In genomic region chrX:2176733-2177132, GRCh38 we compare ENCODE assay signal across 18 cellular contexts.
"Had no signal": no experiment of that assay in that cellular context is flagged by ENCODE, and none has a peak within 500 bp of the region (broad histone marks: within the 10 kb centered on the region; RNA-seq: fewer than 3 reads in every experiment).

No MANE protein-coding gene starts in this region.

- H3K27ac Mint-ChIP-seq: type B pancreatic cell had no signal

- DNase-seq: effector memory CD4-positive, alpha-beta T cell; gastrocnemius medialis; glutamatergic neuron; islet precursor cell; left ventricle myocardium inferior; lower lobe of right lung; mesenchymal stem cell; naive B cell; small intestine; stimulated activated CD4-positive, alpha-beta T cell treated with anti-CD3 and anti-CD28 coated beads, Interleukin-12 subunit alpha, Interleukin-12 subunit beta, amount 100 ng/mL, for 4 hours; stimulated activated naive CD4-positive, alpha-beta T cell treated with Interleukin-2 at 50 U/mL for 16 hours; thyroid gland had no signal

- H3K4me3 Mint-ChIP-seq: naive B cell, nephron, type B pancreatic cell had no signal

- H3K27me3 ChIP-seq: esophagus muscularis mucosa, gastrocnemius medialis, right atrium auricular region, suprapubic skin, thyroid gland had no signal

- H3K4me1 ChIP-seq: esophagus muscularis mucosa, gastrocnemius medialis, left ventricle myocardium inferior, lower lobe of right lung, right atrium auricular region, suprapubic skin, thyroid gland had no signal

- H3K27me3 Mint-ChIP-seq: naive B cell, type B pancreatic cell had no signal

- H3K4me1 Mint-ChIP-seq: nephron had no signal

- H3K9me3 Mint-ChIP-seq: nephron, type B pancreatic cell had no signal

- H3K36me3 ChIP-seq: gastrocnemius medialis, left ventricle myocardium inferior, lower lobe of right lung, right atrium auricular region, suprapubic skin, thyroid gland had no signal

- H3K36me3 Mint-ChIP-seq: naive B cell, type B pancreatic cell had no signal

- H3K27ac ChIP-seq: epithelial cell of prostate, esophagus muscularis mucosa, gastrocnemius medialis, left ventricle myocardium inferior, lower lobe of right lung, right atrium auricular region, suprapubic skin, thyroid gland had no signal

- ATAC-seq: gastrocnemius medialis, lower lobe of right lung had no signal

- H3K4me3 ChIP-seq: esophagus muscularis mucosa, gastrocnemius medialis, left ventricle myocardium inferior, lower lobe of right lung, right atrium auricular region, suprapubic skin, thyroid gland had no signal

- H3K9me3 ChIP-seq: esophagus muscularis mucosa, gastrocnemius medialis, left ventricle myocardium inferior, right atrium auricular region, suprapubic skin, thyroid gland had no signal
